In genomic region chr7:16428672-16429071, GRCh38 we compare ENCODE assay signal across 1 cellular context.
TF ChIP-seq lines count a peak whose summit lies in the region.

No MANE protein-coding gene starts in this region.

TF ChIP-seq in HepG2, 621 proteins besides CTCF, POLR2A, EP300 and RAD21:
- TF ChIP-seq ZSCAN31 (CRISPR knock-in tag; IDR thresholded peaks at IDR 0.05; ENCODE audit: low read depth) (no peak), ATF6 (CRISPR knock-in tag; conservative IDR thresholded peaks at IDR 0.05) (no peak), TCF7 (IDR thresholded peaks at IDR 0.05; ENCODE audit: low read depth) (no peak)
